2 cellular contexts compared by ENCODE assay signal in genomic region chr5:150561192-150561512, GRCh38.
TF ChIP-seq lines count a peak whose summit lies in the region.

No MANE protein-coding gene starts in this region.

TF ChIP-seq in SK-N-SH treated with all-trans-retinoic acid at 6 μM for 48 hours, 23 proteins besides CTCF, POLR2A, EP300 and RAD21 (continued from another document):
- no peak for TF ChIP-seq PATZ1 (CRISPR knock-in tag; IDR thresholded peaks at IDR 0.05; ENCODE audit: borderline replicate concordance)
- TF ChIP-seq ZC3H10 (CRISPR knock-in tag; IDR thresholded peaks at IDR 0.05): no peak
TF ChIP-seq in SK-N-SH treated with all-trans-retinoic acid at 6 μM for 48 hours: peak in this region for 0.

TF ChIP-seq in SK-N-SH, 30 proteins besides CTCF, POLR2A, EP300 and RAD21 (continued from another document):
- TF ChIP-seq REST (IDR thresholded peaks at IDR 0.05; ENCODE audit: low read depth, low read length): no peak
- TF ChIP-seq MEF2A (IDR thresholded peaks at IDR 0.05; ENCODE audit: borderline replicate concordance, low read depth): no peak
- no peak for TF ChIP-seq FOSL2 (IDR thresholded peaks at IDR 0.05; ENCODE audit: borderline replicate concordance, low read depth)
- TF ChIP-seq NRF1 (IDR thresholded peaks at IDR 0.05; ENCODE audit: low read depth, low read length): no peak
- TF ChIP-seq IRF3 (IDR thresholded peaks at IDR 0.05; ENCODE audit: low read depth, low read length): no peak
- TF ChIP-seq MXI1 (IDR thresholded peaks at IDR 0.05; ENCODE audit: low read depth, low read length): no peak
- TF ChIP-seq TEAD4 (IDR thresholded peaks at IDR 0.05; ENCODE audit: borderline replicate concordance, insufficient read depth): no peak
- TF ChIP-seq GATA2 (CRISPR knock-in tag; IDR thresholded peaks at IDR 0.05): no peak
- TF ChIP-seq JUND (IDR thresholded peaks at IDR 0.05): no peak
- no peak for TF ChIP-seq FOXJ3 (CRISPR knock-in tag; IDR thresholded peaks at IDR 0.05)
- no peak for TF ChIP-seq ZBTB33 (IDR thresholded peaks at IDR 0.05; ENCODE audit: borderline replicate concordance, low read depth)
- no peak for TF ChIP-seq EZH2phosphoT487 (IDR thresholded peaks at IDR 0.05; ENCODE audit: borderline replicate concordance, low read depth)
- no peak for TF ChIP-seq SIN3A (IDR thresholded peaks at IDR 0.05; ENCODE audit: borderline replicate concordance, low read depth, low read length)
- TF ChIP-seq TCF12 (IDR thresholded peaks at IDR 0.05): no peak
- no peak for TF ChIP-seq ELF1 (IDR thresholded peaks at IDR 0.05)
- TF ChIP-seq TAF1 (IDR thresholded peaks at IDR 0.05; ENCODE audit: borderline replicate concordance, low read depth, low read length): no peak
- no peak for TF ChIP-seq NFIC (IDR thresholded peaks at IDR 0.05; ENCODE audit: borderline replicate concordance)
